Comparison of ENCODE assay signal across 8 cellular contexts in the genomic region with DNA sequence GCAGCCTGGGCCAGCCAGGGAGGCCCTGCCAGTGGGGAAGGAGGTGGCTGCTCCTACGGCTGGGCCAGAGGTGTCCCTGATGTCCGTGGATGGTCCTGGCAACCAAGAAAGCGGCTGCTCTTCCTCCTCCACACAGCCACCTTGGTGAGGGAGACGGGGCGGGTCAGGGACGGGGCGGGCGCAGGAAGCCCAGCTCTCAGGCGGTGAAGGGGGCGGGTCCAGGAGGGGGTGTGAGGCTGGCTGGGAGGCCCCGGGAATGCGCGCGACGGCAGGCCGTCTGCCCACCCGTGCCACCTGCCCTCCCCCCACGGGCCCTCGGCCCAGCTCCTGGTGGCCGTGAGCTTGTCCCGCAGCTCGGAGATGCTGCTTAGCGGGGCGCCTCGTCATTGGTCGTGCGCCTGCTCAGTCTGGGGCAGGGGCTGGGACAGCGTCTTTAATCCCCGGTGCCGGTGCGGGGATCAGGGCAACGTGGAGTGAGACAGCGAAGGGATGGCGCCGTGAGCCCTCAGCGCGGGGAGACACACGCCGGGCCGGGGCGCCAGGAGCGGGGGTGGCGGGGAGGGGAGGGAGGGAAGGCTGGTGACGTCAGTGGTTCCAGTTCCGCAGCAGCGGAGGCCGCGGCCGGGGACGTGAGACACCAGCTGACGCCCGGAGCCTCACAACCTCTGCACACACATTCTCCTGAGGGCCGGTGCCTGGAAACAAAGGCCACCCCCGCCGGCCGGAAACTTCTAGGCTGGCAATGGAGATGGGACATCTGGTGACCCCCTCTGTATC. TPM values are rescaled to one million over a fixed set of nuclear protein-coding genes. Genes with fewer than 3 reads are reported as not detected.
DNase-seq lines count a peak whose midpoint lies in the region; ATAC-seq and TF ChIP-seq lines count a peak whose summit lies in the region.

No MANE protein-coding gene starts in this region.

- TF ChIP-seq EP300 in transverse colon (IDR thresholded peaks at IDR 0.05; ENCODE audit: low read depth): no peak

- H3K27ac ChIP-seq in SU-DHL-6 (ENCODE audit: low read depth, low read length): no peak overlapping the region
- H3K27ac ChIP-seq in left ventricle myocardium inferior (replicated peaks): peak overlapping the region; percentile 63
- H3K27ac ChIP-seq in transverse colon: peak overlapping the region; percentile 67 to 84 (median 80)

- TF ChIP-seq CTCF in SU-DHL-6 (IDR thresholded peaks at IDR 0.05; ENCODE audit: insufficient read depth, low read length, poor library complexity, severe bottlenecking): no peak
- TF ChIP-seq CTCF in left ventricle myocardium inferior (IDR thresholded peaks at IDR 0.05; ENCODE audit: borderline replicate concordance): peak; percentile 19
- TF ChIP-seq CTCF in transverse colon (IDR thresholded peaks at IDR 0.05): no peak

- H3K9me2 ChIP-seq in SU-DHL-6 (replicated peaks; ENCODE audit: insufficient read depth, low read length): no peaks in the 10 kb centered on the region

- H4K20me1 ChIP-seq in SU-DHL-6 (ENCODE audit: low read depth, low read length): no peaks in the 10 kb centered on the region

- peak overlapping the region; percentile 69 for H3K4me2 ChIP-seq in SU-DHL-6 (ENCODE audit: low read depth, low read length, poor library complexity, severe bottlenecking)

- intact Hi-C loops in left ventricle myocardium inferior (cut with micrococcal nuclease) (no loop called here), posterior vena cava (cut with DNase I) (no loop called here), transverse colon (cut with DNase I; ENCODE audit: low total_unique reads) (no loop called here)

- H3K79me2 ChIP-seq in SU-DHL-6 (ENCODE audit: insufficient read depth, low read length): no peaks in the 10 kb centered on the region

- H3F3A ChIP-seq in SU-DHL-6 (ENCODE audit: insufficient read depth): no peaks in the 10 kb centered on the region

- H3K9ac ChIP-seq in SU-DHL-6 (ENCODE audit: low read length) (peak overlapping the region; percentile 49), adipocyte (ENCODE audit: low read length) (peak overlapping the region; percentile 76)

- H3K4me3 ChIP-seq in SU-DHL-6 (ENCODE audit: insufficient read depth, low read length, poor library complexity, severe bottlenecking) (peak overlapping the region; percentile 43), adipocyte (ENCODE audit: low read length) (peak overlapping the region; percentile 75), left ventricle myocardium inferior (peak overlapping the region; percentile 68), transverse colon (peak overlapping the region; percentile 37 to 50 (median 42))

- no peaks in the 10 kb centered on the region for H3K27me3 ChIP-seq in SU-DHL-6 (ENCODE audit: low read length)
- H3K27me3 ChIP-seq in adipocyte (replicated peaks; ENCODE audit: control insufficient read depth, insufficient read depth, low read length): no peaks in the 10 kb centered on the region
- peaks cover 16% of the 10 kb centered on the region for H3K27me3 ChIP-seq in left ventricle myocardium inferior (ENCODE audit: low read depth)
- peaks cover 32% of the 10 kb centered on the region for H3K27me3 ChIP-seq in transverse colon

- in situ Hi-C loops in transverse colon (cut with MboI; ENCODE audit: low pct_ligation_motif_present in 1 of 4, low pct_unique_long_range_greater_than_20kb in 1 of 4, low sequenced_read_pairs in 3 of 4): no loop called here

- ATAC-seq in GM21447 (IDR thresholded peaks at IDR 0.05; ENCODE audit: unreplicated experiment): peak; percentile 82

- no peaks in the 10 kb centered on the region for H3K36me3 ChIP-seq in SU-DHL-6 (ENCODE audit: low read length)
- H3K36me3 ChIP-seq in adipocyte (ENCODE audit: control insufficient read depth, insufficient read depth, low read length, severe bottlenecking): no peaks in the 10 kb centered on the region
- H3K36me3 ChIP-seq in left ventricle myocardium inferior: no peaks in the 10 kb centered on the region
- H3K36me3 ChIP-seq in transverse colon: no peaks in the 10 kb centered on the region

- H2AFZ ChIP-seq in SU-DHL-6 (ENCODE audit: low read depth, low read length, severe bottlenecking): peak overlapping the region; percentile 88

- no peaks in the 10 kb centered on the region for H3K9me3 ChIP-seq in SU-DHL-6 (ENCODE audit: insufficient read depth, low read length)
- H3K9me3 ChIP-seq in adipocyte (ENCODE audit: control insufficient read depth, low read length): no peaks in the 10 kb centered on the region
- peaks cover 15% of the 10 kb centered on the region for H3K9me3 ChIP-seq in left ventricle myocardium inferior (replicated peaks)
- no peaks in the 10 kb centered on the region for H3K9me3 ChIP-seq in transverse colon

- peaks cover 4% of the 10 kb centered on the region for H3K4me1 ChIP-seq in adipocyte (ENCODE audit: control insufficient read depth, insufficient read depth, low read length)
- peaks cover 14% of the 10 kb centered on the region for H3K4me1 ChIP-seq in left ventricle myocardium inferior
- H3K4me1 ChIP-seq in transverse colon: peaks cover 0 to 10% (median 7%) of the 10 kb centered on the region in 4 donors

- TF ChIP-seq POLR2A in transverse colon (IDR thresholded peaks at IDR 0.05): peak; percentile 14

- DNase-seq in CD1c-positive myeloid dendritic cell (ENCODE audit: extremely low spot score): peak; percentile 94
- peak; percentile 33 for DNase-seq in LHCN-M2 (ENCODE audit: low read depth)
- peak; percentile 92 for DNase-seq in adipocyte (ENCODE audit: low read depth)
- peak; percentile 81 for DNase-seq in left ventricle myocardium inferior
- DNase-seq in posterior vena cava (ENCODE audit: low spot score): peak; percentile 95
- DNase-seq in transverse colon: peak; percentile 87

- WGBS in transverse colon (ENCODE audit: low coverage in 1 of 2), 2 donors: 1% methylated on average over 48 of the region's 56 CpGs; no CpG with 5 or more reads in 1 of the 2 donors

RNA-seq across cellular contexts. Expression of a gene that starts 6.7 kb away (rescaled TPM):
- total RNA-seq in LHCN-M2 (2014; rRNA removed) (0.34 TPM in 1 of 2 replicates, not detected in the other), left ventricle myocardium inferior (0.52 TPM), posterior vena cava (1 to 10 TPM in 1 of 2 donors, under 1 TPM in 1; 0.81 to 1.0 TPM), transverse colon (1 to 10 TPM in 1 of 4 donors, under 1 TPM in 2, not detected in 1; 0.14 to 1.8 (median 0.95) TPM)
- polyA plus RNA-seq in LHCN-M2 (2012): 0.32 TPM

Comparison
In these comparisons a context has a peak if more than half of its experiments do, and no peak if none do; other contexts are left out.
1. DNase-seq: peak in every context shown above with its lines; median percentile 95 in posterior vena cava; 94 in CD1c-positive myeloid dendritic cell; 92 in adipocyte; 87 in transverse colon; 81 in left ventricle myocardium inferior; 33 in LHCN-M2.